8 cellular contexts compared by ENCODE assay signal in the genomic region with DNA sequence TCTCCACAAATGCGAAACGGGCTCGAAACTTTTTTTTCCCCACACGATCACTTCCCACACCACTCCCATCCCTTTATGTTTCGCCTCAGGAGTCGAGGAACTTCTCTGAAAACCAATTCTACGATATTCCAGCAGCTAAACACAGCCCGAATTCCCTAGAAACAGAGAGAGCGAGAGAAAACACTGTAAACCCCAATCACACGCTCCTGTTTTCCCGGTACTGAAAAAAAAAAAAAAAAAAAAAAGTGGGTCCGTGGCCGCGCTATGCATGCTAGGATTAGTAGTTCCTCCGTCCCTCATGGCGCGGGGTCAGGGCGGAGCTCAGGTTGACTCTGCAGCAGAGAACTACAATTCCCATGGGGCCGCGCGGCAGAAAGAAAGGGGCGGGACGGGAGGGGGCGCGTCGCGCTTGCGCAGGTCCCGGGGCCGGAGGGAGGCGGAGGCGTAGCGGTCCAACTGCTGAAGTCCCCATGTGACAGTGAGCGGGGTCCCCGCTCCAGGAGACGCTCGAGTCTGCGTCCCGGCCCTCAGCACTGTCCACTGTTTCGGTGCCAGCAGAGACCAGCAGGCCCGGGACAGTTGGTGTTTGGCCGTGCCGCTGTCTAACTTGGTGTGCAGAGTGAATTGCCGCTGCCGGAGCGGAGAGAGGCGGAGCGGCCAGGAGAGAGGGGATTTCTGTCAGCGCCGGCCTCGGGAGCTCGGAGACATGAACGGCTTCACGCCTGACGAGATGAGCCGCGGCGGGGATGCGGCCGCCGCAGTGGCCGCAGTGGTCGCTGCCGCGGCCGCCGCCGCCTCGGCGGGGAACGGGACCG. TPM values are rescaled to one million over a fixed set of nuclear protein-coding genes. Genes with fewer than 3 reads are reported as not detected.
A peak's percentile ranks its signal among the peaks of the same experiment; 100 is the strongest.
DNase-seq lines count a peak whose midpoint lies in the region; ATAC-seq and TF ChIP-seq lines count a peak whose summit lies in the region.

A gene with protein sequence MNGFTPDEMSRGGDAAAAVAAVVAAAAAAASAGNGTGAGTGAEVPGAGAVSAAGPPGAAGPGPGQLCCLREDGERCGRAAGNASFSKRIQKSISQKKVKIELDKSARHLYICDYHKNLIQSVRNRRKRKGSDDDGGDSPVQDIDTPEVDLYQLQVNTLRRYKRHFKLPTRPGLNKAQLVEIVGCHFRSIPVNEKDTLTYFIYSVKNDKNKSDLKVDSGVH (plus strand): TSS at position 478 of the 815 bp plus-strand sequence. CDS start 229 bp downstream, at position 707.

- intact Hi-C loops in spleen (cut with DNase I; ENCODE audit: low total_unique reads) = loop anchor here (5.0 kb wide), 1 partner anchor 38 kb away; the partner anchor contains the start of gene HMGB2

- H3K27ac ChIP-seq in spleen = peak within 1 kb of the TSS; percentile 87 to 99 (median 96)

- peak; percentile 97 for DNase-seq in AG08396 (ENCODE audit: low spot score)
- peak; percentile 85 for DNase-seq in NCI-H345 treated with DMSO at 0.1 percent for 48 hours (lab: John Stamatoyannopoulos, UW; ENCODE audit: unreplicated experiment)
- DNase-seq in activated CD4-positive, CD25-positive, alpha-beta regulatory T cell (lab: John Stamatoyannopoulos, UW) = peak; percentile 92 to 95 (median 93)
- peak; percentile 92 for DNase-seq in central memory CD4-positive, alpha-beta T cell
- peak; percentile 93 for DNase-seq in inferior parietal cortex (ENCODE audit: extremely low spot score)
- DNase-seq in spleen = peak; percentile 98

- peak within 1 kb of the TSS; percentile 76 to 93 (median 88) for H3K4me3 ChIP-seq in spleen

- peaks cover 0 to 8% (median 0%) of the 10 kb centered on the region in 6 donors for H3K36me3 ChIP-seq in spleen

- 0 to 1% (median 0%) methylated on average over 37 to 72 of the region's 72 CpGs for WGBS in spleen, 5 donors

- peaks cover 4 to 62% (median 33%) of the 10 kb centered on the region in 6 donors for H3K4me1 ChIP-seq in spleen

- TF ChIP-seq POLR2A in spleen (IDR thresholded peaks at IDR 0.05) = peak; percentile 85 to 98 (median 89)

- peaks cover 0 to 15% (median 0%) of the 10 kb centered on the region in 7 donors for H3K27me3 ChIP-seq in spleen (replicated peaks in 1 of 7)

- TF ChIP-seq CTCF in spleen (IDR thresholded peaks at IDR 0.05 in 8 of 11, conservative IDR thresholded peaks at IDR 0.05 in 3 of 11) = peak in 3 of 11 experiments; percentile 14 to 26 (median 16)

- ATAC-seq in GM19023 (IDR thresholded peaks at IDR 0.05; ENCODE audit: unreplicated experiment) = peak; percentile 71
- peak; percentile 68 for ATAC-seq in HG03280 (IDR thresholded peaks at IDR 0.05; ENCODE audit: unreplicated experiment)

- H3K9me3 ChIP-seq in spleen = no peaks in the 10 kb centered on the region

RNA-seq across cellular contexts. Expression of the gene that starts here (rescaled TPM):
- total RNA-seq in spleen = 10 to 100 TPM in 6 of 7 donors, 1 to 10 TPM in 1; 6.0 to 43.2 (median 20.4) TPM
- 10 to 100 TPM in 1 of 3 donors, 1 to 10 TPM in 2; 2.7 to 10.6 (median 8.0) TPM for polyA plus RNA-seq in spleen

Comparison
In these comparisons a context has a peak if more than half of its experiments do, and no peak if none do; other contexts are left out.
1. Peak in every context shown above with its lines: DNase-seq, ATAC-seq, H3K4me3 ChIP-seq and H3K27ac ChIP-seq.